ENCODE assay signal across 7 cellular contexts in the genomic region with DNA sequence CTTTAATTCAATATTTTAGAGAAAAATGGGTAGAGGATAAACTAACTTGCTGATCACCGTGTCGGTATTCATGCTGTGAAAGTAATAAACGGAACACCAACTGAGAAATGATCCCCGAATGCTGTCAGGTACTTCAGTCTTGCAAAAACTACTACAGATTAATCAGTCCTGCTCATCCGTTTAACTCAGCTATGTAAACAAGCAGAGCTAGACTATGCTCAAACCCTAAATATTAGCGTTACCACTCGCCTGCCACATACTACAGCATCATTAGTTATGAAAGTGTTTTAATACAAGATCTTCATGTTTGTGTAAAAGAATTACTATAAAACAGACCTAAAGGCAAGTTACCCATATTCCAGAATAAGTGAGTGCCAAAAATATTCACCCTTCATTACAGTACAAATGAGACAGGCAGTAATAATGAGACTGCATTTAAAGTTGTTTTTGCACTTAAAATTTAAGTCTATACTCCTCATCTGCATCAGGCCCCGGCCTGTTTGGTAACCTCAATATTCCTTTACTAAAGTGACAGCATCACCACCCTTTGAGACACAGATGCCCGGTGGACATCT. TPM values are rescaled to one million over a fixed set of nuclear protein-coding genes. Genes with fewer than 3 reads are reported as not detected.
DNase-seq lines count a peak whose midpoint lies in the region; ATAC-seq and TF ChIP-seq lines count a peak whose summit lies in the region.

No MANE protein-coding gene starts in this region.

- peak overlapping the region; percentile 79 for H3K4me3 Mint-ChIP-seq in GM23338

- TF ChIP-seq CTCF in GM23338 (conservative IDR thresholded peaks at IDR 0.05; ENCODE audit: low read depth in 2 of 2) (no peak), gastroesophageal sphincter (IDR thresholded peaks at IDR 0.05) (no peak)

- peaks cover 35% of the 10 kb centered on the region for H3K4me1 Mint-ChIP-seq in GM23338

- ATAC-seq in GM23338 (no peak), gastroesophageal sphincter (no peak), GM21526 (IDR thresholded peaks at IDR 0.05; ENCODE audit: low FRiP score, unreplicated experiment) (no peak)

- peak overlapping the region; percentile 93 for H3K4me2 ChIP-seq in GM23338

- H3K4me3 ChIP-seq in GM23338 (peak overlapping the region; percentile 91), SK-N-MC (peak overlapping the region; percentile 78), gastroesophageal sphincter (peak overlapping the region; percentile 63 to 72), skeletal muscle tissue (ENCODE audit: low read length in 3 of 3) (peak overlapping the region; percentile 89 to 98 (median 96))

- peaks cover 17% of the 10 kb centered on the region; the same call in 1 of the 2 replicates for H3K4me1 ChIP-seq in GM23338 (ENCODE audit: insufficient read depth)
- peaks cover 0 to 62% (median 35%) of the 10 kb centered on the region in 3 donors for H3K4me1 ChIP-seq in gastroesophageal sphincter
- peaks cover 27 to 43% (median 36%) of the 10 kb centered on the region in 3 donors for H3K4me1 ChIP-seq in skeletal muscle tissue (ENCODE audit: control insufficient read depth in 3 of 3, insufficient read depth in 3 of 3, low read length in 3 of 3)

- peaks cover 35% of the 10 kb centered on the region for H3K79me2 ChIP-seq in GM23338 (replicated peaks; ENCODE audit: insufficient read depth)

- no peak for TF ChIP-seq EP300 in gastroesophageal sphincter (IDR thresholded peaks at IDR 0.05)

- H3F3A ChIP-seq in GM23338 (replicated peaks; ENCODE audit: low read depth): peaks cover 4% of the 10 kb centered on the region; the same call in 1 of the 2 replicates

- H3K27me3 ChIP-seq in GM23338 (ENCODE audit: insufficient read depth): 0 out of 2 replicates have a peak, but pooled peaks cover 7% of the 10 kb centered on the region
- H3K27me3 ChIP-seq in gastroesophageal sphincter: no peaks in the 10 kb centered on the region
- no peaks in the 10 kb centered on the region for H3K27me3 ChIP-seq in skeletal muscle tissue (ENCODE audit: control insufficient read depth in 3 of 3, insufficient read depth in 3 of 3, low read length in 3 of 3)

- H3K9ac ChIP-seq in SK-N-MC (ENCODE audit: insufficient read length): peak overlapping the region; percentile 55
- H3K9ac ChIP-seq in skeletal muscle tissue (ENCODE audit: low read depth in 1 of 3, low read length in 3 of 3): peak overlapping the region; percentile 88 to 96 (median 93)

- peaks cover 14% of the 10 kb centered on the region for H3K27me3 Mint-ChIP-seq in GM23338 (ENCODE audit: insufficient read depth, low read depth, poor library complexity)

- H3K36me3 ChIP-seq in GM23338 (ENCODE audit: insufficient read depth) (no peaks in the 10 kb centered on the region), SK-N-MC (ENCODE audit: insufficient read depth, low read length) (no peaks in the 10 kb centered on the region), gastroesophageal sphincter (no peaks in the 10 kb centered on the region), skeletal muscle tissue (ENCODE audit: control insufficient read depth in 3 of 3, insufficient read depth in 3 of 3, low read length in 3 of 3) (no peaks in the 10 kb centered on the region)

- no peaks in the 10 kb centered on the region for H3K36me3 Mint-ChIP-seq in GM23338 (ENCODE audit: low read depth)

- WGBS in gastroesophageal sphincter (ENCODE audit: low coverage in 1 of 2), 2 donors: 4 to 12% methylated on average over 8 to 9 of the region's 9 CpGs

- H2AFZ ChIP-seq in GM23338: no peak overlapping the region

- no peaks in the 10 kb centered on the region for H3K9me3 ChIP-seq in SK-N-MC (ENCODE audit: low read depth, low read length)
- H3K9me3 ChIP-seq in gastroesophageal sphincter: no peaks in the 10 kb centered on the region
- no peaks in the 10 kb centered on the region for H3K9me3 ChIP-seq in skeletal muscle tissue (ENCODE audit: control insufficient read depth in 3 of 3, low read length in 3 of 3)

- H3K27ac Mint-ChIP-seq in GM23338: no peak overlapping the region

- no peaks in the 10 kb centered on the region for H3K9me3 Mint-ChIP-seq in GM23338

- no peaks in the 10 kb centered on the region for H4K20me1 ChIP-seq in GM23338 (replicated peaks; ENCODE audit: insufficient read depth)

- H3K27ac ChIP-seq in GM23338 (ENCODE audit: low read depth) (no peak overlapping the region), SK-N-MC (no peak overlapping the region), gastroesophageal sphincter (peak overlapping the region; percentile 44 to 94 (median 90)), skeletal muscle tissue (ENCODE audit: low read depth, low read length) (peak overlapping the region; percentile 65)

- TF ChIP-seq POLR2A in gastroesophageal sphincter (IDR thresholded peaks at IDR 0.05): no peak

- no peaks in the 10 kb centered on the region for H3K9me2 ChIP-seq in GM23338 (ENCODE audit: insufficient read depth)

- no peak for DNase-seq in GM23338 (ENCODE audit: low spot score)
- DNase-seq in SK-N-MC (ENCODE audit: low read depth, low spot score): no peak
- DNase-seq in NCI-H1694 treated with DMSO at 0.1 percent for 48 hours (lab: John Stamatoyannopoulos, UW): no peak
- DNase-seq in stimulated activated CD4-positive, alpha-beta T cell treated with anti-CD3 and anti-CD28 coated beads, Interleukin-2, amount 100 ng/mL, for 24 hours: no peak

TF ChIP-seq in GM23338, 12 proteins besides CTCF, POLR2A, EP300 and RAD21 (continues in another document):
- TF ChIP-seq NANOG (IDR thresholded peaks at IDR 0.05; ENCODE audit: borderline replicate concordance): no peak
- TF ChIP-seq, protein P1, sequence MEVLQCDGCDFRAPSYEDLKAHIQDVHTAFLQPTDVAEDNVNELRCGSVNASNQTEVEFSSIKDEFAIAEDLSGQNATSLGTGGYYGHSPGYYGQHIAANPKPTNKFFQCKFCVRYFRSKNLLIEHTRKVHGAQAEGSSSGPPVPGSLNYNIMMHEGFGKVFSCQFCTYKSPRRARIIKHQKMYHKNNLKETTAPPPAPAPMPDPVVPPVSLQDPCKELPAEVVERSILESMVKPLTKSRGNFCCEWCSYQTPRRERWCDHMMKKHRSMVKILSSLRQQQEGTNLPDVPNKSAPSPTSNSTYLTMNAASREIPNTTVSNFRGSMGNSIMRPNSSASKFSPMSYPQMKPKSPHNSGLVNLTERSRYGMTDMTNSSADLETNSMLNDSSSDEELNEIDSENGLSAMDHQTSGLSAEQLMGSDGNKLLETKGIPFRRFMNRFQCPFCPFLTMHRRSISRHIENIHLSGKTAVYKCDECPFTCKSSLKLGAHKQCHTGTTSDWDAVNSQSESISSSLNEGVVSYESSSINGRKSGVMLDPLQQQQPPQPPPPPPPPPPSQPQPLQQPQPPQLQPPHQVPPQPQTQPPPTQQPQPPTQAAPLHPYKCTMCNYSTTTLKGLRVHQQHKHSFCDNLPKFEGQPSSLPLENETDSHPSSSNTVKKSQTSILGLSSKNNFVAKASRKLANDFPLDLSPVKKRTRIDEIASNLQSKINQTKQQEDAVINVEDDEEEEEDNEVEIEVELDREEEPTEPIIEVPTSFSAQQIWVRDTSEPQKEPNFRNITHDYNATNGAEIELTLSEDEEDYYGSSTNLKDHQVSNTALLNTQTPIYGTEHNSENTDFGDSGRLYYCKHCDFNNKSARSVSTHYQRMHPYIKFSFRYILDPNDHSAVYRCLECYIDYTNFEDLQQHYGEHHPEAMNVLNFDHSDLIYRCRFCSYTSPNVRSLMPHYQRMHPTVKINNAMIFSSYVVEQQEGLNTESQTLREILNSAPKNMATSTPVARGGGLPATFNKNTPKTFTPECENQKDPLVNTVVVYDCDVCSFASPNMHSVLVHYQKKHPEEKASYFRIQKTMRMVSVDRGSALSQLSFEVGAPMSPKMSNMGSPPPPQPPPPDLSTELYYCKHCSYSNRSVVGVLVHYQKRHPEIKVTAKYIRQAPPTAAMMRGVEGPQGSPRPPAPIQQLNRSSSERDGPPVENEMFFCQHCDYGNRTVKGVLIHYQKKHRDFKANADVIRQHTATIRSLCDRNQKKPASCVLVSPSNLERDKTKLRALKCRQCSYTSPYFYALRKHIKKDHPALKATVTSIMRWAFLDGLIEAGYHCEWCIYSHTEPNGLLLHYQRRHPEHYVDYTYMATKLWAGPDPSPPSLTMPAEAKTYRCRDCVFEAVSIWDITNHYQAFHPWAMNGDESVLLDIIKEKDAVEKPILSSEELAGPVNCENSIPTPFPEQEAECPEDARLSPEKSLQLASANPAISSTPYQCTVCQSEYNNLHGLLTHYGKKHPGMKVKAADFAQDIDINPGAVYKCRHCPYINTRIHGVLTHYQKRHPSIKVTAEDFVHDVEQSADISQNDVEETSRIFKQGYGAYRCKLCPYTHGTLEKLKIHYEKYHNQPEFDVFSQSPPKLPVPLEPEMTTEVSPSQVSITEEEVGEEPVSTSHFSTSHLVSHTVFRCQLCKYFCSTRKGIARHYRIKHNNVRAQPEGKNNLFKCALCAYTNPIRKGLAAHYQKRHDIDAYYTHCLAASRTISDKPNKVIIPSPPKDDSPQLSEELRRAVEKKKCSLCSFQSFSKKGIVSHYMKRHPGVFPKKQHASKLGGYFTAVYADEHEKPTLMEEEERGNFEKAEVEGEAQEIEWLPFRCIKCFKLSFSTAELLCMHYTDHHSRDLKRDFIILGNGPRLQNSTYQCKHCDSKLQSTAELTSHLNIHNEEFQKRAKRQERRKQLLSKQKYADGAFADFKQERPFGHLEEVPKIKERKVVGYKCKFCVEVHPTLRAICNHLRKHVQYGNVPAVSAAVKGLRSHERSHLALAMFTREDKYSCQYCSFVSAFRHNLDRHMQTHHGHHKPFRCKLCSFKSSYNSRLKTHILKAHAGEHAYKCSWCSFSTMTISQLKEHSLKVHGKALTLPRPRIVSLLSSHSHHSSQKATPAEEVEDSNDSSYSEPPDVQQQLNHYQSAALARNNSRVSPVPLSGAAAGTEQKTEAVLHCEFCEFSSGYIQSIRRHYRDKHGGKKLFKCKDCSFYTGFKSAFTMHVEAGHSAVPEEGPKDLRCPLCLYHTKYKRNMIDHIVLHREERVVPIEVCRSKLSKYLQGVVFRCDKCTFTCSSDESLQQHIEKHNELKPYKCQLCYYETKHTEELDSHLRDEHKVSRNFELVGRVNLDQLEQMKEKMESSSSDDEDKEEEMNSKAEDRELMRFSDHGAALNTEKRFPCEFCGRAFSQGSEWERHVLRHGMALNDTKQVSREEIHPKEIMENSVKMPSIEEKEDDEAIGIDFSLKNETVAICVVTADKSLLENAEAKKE (CRISPR knock-in tag; IDR thresholded peaks at IDR 0.05): no peak
- no peak for TF ChIP-seq EZH2phosphoT487 (IDR thresholded peaks at IDR 0.05; ENCODE audit: unreplicated experiment)
- TF ChIP-seq STAT1 (IDR thresholded peaks at IDR 0.05; ENCODE audit: unreplicated experiment): no peak
- no peak for TF ChIP-seq POLR2AphosphoS5 (IDR thresholded peaks at IDR 0.05; ENCODE audit: low read depth)
- no peak for TF ChIP-seq EZH2 (IDR thresholded peaks at IDR 0.05; ENCODE audit: low read depth, unreplicated experiment)
- no peak for TF ChIP-seq CREB1 (CRISPR knock-in tag; IDR thresholded peaks at IDR 0.05; ENCODE audit: low read depth)
- TF ChIP-seq ZNF114 (CRISPR knock-in tag; IDR thresholded peaks at IDR 0.05): no peak

RNA-seq across cellular contexts. Expression of a gene that starts 1.0 kb away (rescaled TPM):
- total RNA-seq in GM23338 (2014; rRNA removed; shearing (Covaris generic)): 25.7 and 31.2 TPM in 2 replicates
- polyA plus RNA-seq in GM23338 (2016; fragmentation: Nextera tagmentation; extraction: Ambion mirVana): 13.4 and 13.5 TPM in 2 replicates
- total RNA-seq in gastroesophageal sphincter (10 to 100 TPM; 17.9 to 37.6 (median 20.6) TPM), skeletal muscle tissue (15.1 TPM)

Comparison
In these comparisons a context has a peak if more than half of its experiments do, and no peak if none do; other contexts are left out.
1. H3K27ac ChIP-seq: peak in gastroesophageal sphincter (4 of 4) and skeletal muscle tissue (single experiment); none in GM23338 (single experiment) and SK-N-MC (single experiment).
2. Peak in every context shown above with its lines, with median percentiles within 50 percentile points of each other: H3K4me3 ChIP-seq.